13 cellular contexts compared by ENCODE assay signal in genomic region chr1:160115545-160116276, GRCh38. TPM values are rescaled to one million over a fixed set of nuclear protein-coding genes. Genes with fewer than 3 reads are reported as not detected.
A peak's percentile ranks its signal among the peaks of the same experiment; 100 is the strongest.
DNase-seq lines count a peak whose midpoint lies in the region; ATAC-seq and TF ChIP-seq lines count a peak whose summit lies in the region.
"Had no signal": no experiment of that assay in that cellular context is flagged by ENCODE, and none has a peak within 500 bp of the region (broad histone marks: within the 10 kb centered on the region; RNA-seq: fewer than 3 reads in every experiment).

TSS of gene ATP1A2 (plus strand) at chr1:160115759. CDS start at chr1:160115862, 103 bp downstream.

- H3K27ac ChIP-seq in ascending aorta: peak within 1 kb of the TSS; percentile 81 to 86
- peak within 1 kb of the TSS; percentile 82 for H3K27ac ChIP-seq in neural progenitor cell
- peak within 1 kb of the TSS in 1 of 4 donors; percentile 39 for H3K27ac ChIP-seq in upper lobe of left lung
- H3K27ac ChIP-seq in naive thymus-derived CD4-positive, alpha-beta T cell (ENCODE audit: low read depth, low read length): no peak within 1 kb of the TSS

- H3F3A ChIP-seq in neural progenitor cell (ENCODE audit: low read depth): peaks cover 42% of the 10 kb centered on the region

- H3K4me3 ChIP-seq in ascending aorta: peak within 1 kb of the TSS; percentile 50 to 68
- peak within 1 kb of the TSS; percentile 65 for H3K4me3 ChIP-seq in neural progenitor cell
- H3K4me3 ChIP-seq in upper lobe of left lung: peak within 1 kb of the TSS in 3 of 4 donors; percentile 3 to 20 (median 14)
- H3K4me3 ChIP-seq in foreskin fibroblast (ENCODE audit: low read depth in 1 of 2, low read length in 2 of 2): no peak within 1 kb of the TSS
- no peak within 1 kb of the TSS for H3K4me3 ChIP-seq in naive thymus-derived CD4-positive, alpha-beta T cell (ENCODE audit: low read length)

- H3K27me3 Mint-ChIP-seq in neural progenitor cell (ENCODE audit: insufficient read depth, low read depth): peaks cover 12% of the 10 kb centered on the region
- peaks cover 5 to 23% (median 13%) of the 10 kb centered on the region in 5 donors for H3K27me3 Mint-ChIP-seq in naive thymus-derived CD4-positive, alpha-beta T cell

- no peaks in the 10 kb centered on the region for H3K9me3 Mint-ChIP-seq in neural progenitor cell
- no peaks in the 10 kb centered on the region for H3K9me3 Mint-ChIP-seq in naive thymus-derived CD4-positive, alpha-beta T cell
- H3K9me3 Mint-ChIP-seq: stimulated activated naive CD8-positive, alpha-beta T cell treated with anti-CD3 and anti-CD28 coated beads, Interleukin-15, Interleukin-2, amounts not matched to agents 100 ng/mL and 50 ng/mL, for 24 hours had no signal

- TF ChIP-seq CTCF in ascending aorta (IDR thresholded peaks at IDR 0.05) (no peak), neural progenitor cell (IDR thresholded peaks at IDR 0.05) (no peak), upper lobe of left lung (IDR thresholded peaks at IDR 0.05) (no peak), foreskin fibroblast (IDR thresholded peaks at IDR 0.05; ENCODE audit: low read depth, low read length) (no peak)

- TF ChIP-seq EP300 in upper lobe of left lung (IDR thresholded peaks at IDR 0.05): no peak

- intact Hi-C loops in ascending aorta (cut with DNase I): no loop called here
- intact Hi-C loops in left ventricle myocardium superior (cut with micrococcal nuclease): no loop called here
- intact Hi-C loops in naive thymus-derived CD4-positive, alpha-beta T cell (cut with micrococcal nuclease): no loop called here

- H4K20me1 ChIP-seq in neural progenitor cell (ENCODE audit: low read depth): peaks cover 31% of the 10 kb centered on the region

- peaks cover 80% of the 10 kb centered on the region for H3K4me1 Mint-ChIP-seq in neural progenitor cell
- peaks cover 0 to 1% (median 0%) of the 10 kb centered on the region in 7 donors for H3K4me1 Mint-ChIP-seq in naive thymus-derived CD4-positive, alpha-beta T cell

- peak; percentile 70 for ATAC-seq in left ventricle myocardium superior
- no peak for ATAC-seq in upper lobe of left lung (ENCODE audit: low FRiP score in 2 of 2)
- no peak for ATAC-seq in HG03280 (IDR thresholded peaks at IDR 0.05; ENCODE audit: unreplicated experiment)
- no peak for ATAC-seq in naive thymus-derived CD4-positive, alpha-beta T cell

- peaks cover 11 to 41% of the 10 kb centered on the region in 2 donors for H3K4me1 ChIP-seq in ascending aorta
- peaks cover 85% of the 10 kb centered on the region for H3K4me1 ChIP-seq in neural progenitor cell
- peaks cover 0 to 11% (median 3%) of the 10 kb centered on the region in 4 donors for H3K4me1 ChIP-seq in upper lobe of left lung
- no peaks in the 10 kb centered on the region for H3K4me1 ChIP-seq in naive thymus-derived CD4-positive, alpha-beta T cell (ENCODE audit: control insufficient read depth in 2 of 2, insufficient read depth in 2 of 2, low read length in 2 of 2)
- H3K4me1 ChIP-seq: Peyer's patch had no signal

- peak within 1 kb of the TSS; percentile 89 for H3K27ac Mint-ChIP-seq in neural progenitor cell
- peak within 1 kb of the TSS in 1 of 9 donors; percentile 15 for H3K27ac Mint-ChIP-seq in naive thymus-derived CD4-positive, alpha-beta T cell
- H3K27ac Mint-ChIP-seq: stimulated activated naive CD8-positive, alpha-beta T cell treated with anti-CD3 and anti-CD28 coated beads, Interleukin-15, Interleukin-2, amounts not matched to agents 100 ng/mL and 50 ng/mL, for 24 hours had no signal

- H3K9me3 ChIP-seq in ascending aorta (no peaks in the 10 kb centered on the region), neural progenitor cell (ENCODE audit: low read depth) (no peaks in the 10 kb centered on the region), upper lobe of left lung (no peaks in the 10 kb centered on the region)
- no peaks in the 10 kb centered on the region for H3K9me3 ChIP-seq in naive thymus-derived CD4-positive, alpha-beta T cell (ENCODE audit: control insufficient read depth in 2 of 3, low read length in 3 of 3)
- H3K9me3 ChIP-seq: Peyer's patch had no signal

- CTCF ChIA-PET in naive thymus-derived CD4-positive, alpha-beta T cell (lab: Charles Lee): no interaction called here

- no peak within 1 kb of the TSS for H2AFZ ChIP-seq in neural progenitor cell (replicated peaks)

- DNase-seq in ascending aorta (ENCODE audit: low spot score in 2 of 2) (peak in 1 of 2 donors; percentile 80), left ventricle myocardium superior (peak; percentile 71), neural progenitor cell (ENCODE audit: low spot score) (peak; percentile 88), upper lobe of left lung (no peak), foreskin fibroblast (no peak)
- DNase-seq in stimulated activated CD4-positive, alpha-beta T cell treated with anti-CD3 and anti-CD28 coated beads, Interleukin-4, amount 100 ng/mL, for 24 hours: no peak
- DNase-seq in naive thymus-derived CD4-positive, alpha-beta T cell: no peak
- DNase-seq: activated T-cell treated with anti-CD3 and anti-CD28 coated beads for 4 hours, NCI-H2227 treated with DMSO at 0.1 percent for 48 hours, Peyer's patch had no signal

- H3K4me2 ChIP-seq in neural progenitor cell: peak within 1 kb of the TSS; percentile 97

- peak within 1 kb of the TSS; percentile 57 for H3K9ac ChIP-seq in neural progenitor cell

- peaks cover 6% of the 10 kb centered on the region for H3K36me3 Mint-ChIP-seq in neural progenitor cell
- peaks cover 0 to 4% (median 0%) of the 10 kb centered on the region in 5 donors for H3K36me3 Mint-ChIP-seq in naive thymus-derived CD4-positive, alpha-beta T cell

- H3K36me3 ChIP-seq in ascending aorta: no peaks in the 10 kb centered on the region
- H3K36me3 ChIP-seq in neural progenitor cell: no peaks in the 10 kb centered on the region
- H3K36me3 ChIP-seq in upper lobe of left lung: no peaks in the 10 kb centered on the region
- H3K36me3 ChIP-seq in naive thymus-derived CD4-positive, alpha-beta T cell (ENCODE audit: control insufficient read depth in 2 of 3, insufficient read depth in 3 of 3, low read length in 3 of 3): no peaks in the 10 kb centered on the region
- H3K36me3 ChIP-seq: Peyer's patch had no signal

- 40% methylated on average over 16 of the region's 16 CpGs for WGBS in upper lobe of left lung, 2 donors

- no peaks in the 10 kb centered on the region for H3K27me3 ChIP-seq in ascending aorta
- H3K27me3 ChIP-seq in neural progenitor cell: no peaks in the 10 kb centered on the region
- no peaks in the 10 kb centered on the region for H3K27me3 ChIP-seq in upper lobe of left lung
- no peaks in the 10 kb centered on the region for H3K27me3 ChIP-seq in naive thymus-derived CD4-positive, alpha-beta T cell (ENCODE audit: control insufficient read depth in 2 of 2, insufficient read depth in 2 of 2, low read length in 2 of 2)
- H3K27me3 ChIP-seq: Peyer's patch had no signal

- POLR2A ChIA-PET in naive thymus-derived CD4-positive, alpha-beta T cell (lab: Charles Lee): interaction anchor here (0.6 kb wide), 1 partner anchor 50 kb away, joined by 3 read pairs; no protein-coding TSS in a partner anchor

- no peak for TF ChIP-seq POLR2A in upper lobe of left lung (IDR thresholded peaks at IDR 0.05)

- H3K4me3 Mint-ChIP-seq in neural progenitor cell: peak within 1 kb of the TSS; percentile 91
- H3K4me3 Mint-ChIP-seq in naive thymus-derived CD4-positive, alpha-beta T cell: no peak within 1 kb of the TSS
- H3K4me3 Mint-ChIP-seq: stimulated activated naive CD8-positive, alpha-beta T cell treated with anti-CD3 and anti-CD28 coated beads, Interleukin-15, Interleukin-2, amounts not matched to agents 100 ng/mL and 50 ng/mL, for 24 hours had no signal

- peaks cover 54% of the 10 kb centered on the region for H3K79me2 ChIP-seq in neural progenitor cell (ENCODE audit: low read depth)

RNA-seq across cellular contexts. Expression of gene ATP1A2, which starts in this region (rescaled TPM):
- total RNA-seq in ascending aorta (316 TPM), left ventricle myocardium superior (243 TPM), neural progenitor cell (ENCODE audit: low replicate concordance) (88.6 and 154 TPM in 2 replicates), upper lobe of left lung (10 to 100 TPM in 2 of 6 donors, 1 to 10 TPM in 4; 2.2 to 36.7 (median 3.8) TPM)
- not detected for total RNA-seq in naive thymus-derived CD4-positive, alpha-beta T cell
- polyA plus RNA-seq in naive thymus-derived CD4-positive, alpha-beta T cell: not detected
- total RNA-seq: H4 had no signal

Comparison
In these comparisons a context has a peak if more than half of its experiments do, and no peak if none do; other contexts are left out.
1. DNase-seq: peak in left ventricle myocardium superior (single experiment) and neural progenitor cell (single experiment); none in upper lobe of left lung (0 of 2), stimulated activated CD4-positive, alpha-beta T cell treated with anti-CD3 and anti-CD28 coated beads, Interleukin-4, amount 100 ng/mL, for 24 hours (single experiment), foreskin fibroblast (0 of 2) and naive thymus-derived CD4-positive, alpha-beta T cell (0 of 9).
2. H3K4me3 ChIP-seq: peak in ascending aorta (2 of 2), neural progenitor cell (single experiment) and upper lobe of left lung (3 of 4); none in foreskin fibroblast (0 of 2) and naive thymus-derived CD4-positive, alpha-beta T cell (single experiment).